In the genomic region with DNA sequence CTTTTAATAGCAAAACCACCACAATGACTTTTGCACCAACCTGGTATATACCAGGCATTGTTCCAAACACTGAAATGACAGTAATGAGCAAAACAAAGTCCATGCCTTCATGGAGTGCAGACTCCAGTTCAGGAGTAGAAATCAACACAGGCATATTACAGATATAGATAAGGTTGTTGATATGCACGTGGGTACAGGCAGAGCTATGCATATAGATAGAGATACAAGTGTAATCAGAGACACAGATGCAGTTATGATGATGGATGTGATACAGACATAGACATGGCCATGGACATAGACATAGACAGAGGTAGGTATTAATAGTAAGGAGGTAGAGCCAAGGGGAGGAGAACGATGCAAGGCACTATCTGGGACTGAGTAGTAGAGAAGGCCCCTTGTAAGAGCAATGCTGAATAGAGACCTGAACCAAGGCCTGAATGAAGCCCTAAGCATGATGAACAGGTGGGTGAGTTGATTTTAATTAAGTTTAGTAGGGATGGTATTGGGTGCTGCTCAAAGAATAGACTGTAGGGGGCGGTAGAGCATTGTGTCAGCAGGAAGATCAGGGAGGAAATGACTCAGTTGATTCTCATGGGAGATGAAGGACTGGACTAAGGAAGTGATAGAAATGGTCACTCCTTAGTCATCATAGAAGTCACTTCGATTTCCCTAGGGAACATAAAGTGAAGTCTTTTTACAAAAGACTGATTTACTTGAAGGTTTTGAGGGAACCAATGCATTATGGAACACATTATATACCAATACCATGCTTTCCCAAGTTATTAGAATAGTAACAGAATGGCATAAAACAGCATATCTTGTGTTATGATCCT, we compare ENCODE assay signal across 8 cellular contexts. TPM values are rescaled to one million over a fixed set of nuclear protein-coding genes. Genes with fewer than 3 reads are reported as not detected.
DNase-seq lines count a peak whose midpoint lies in the region; ATAC-seq lines count a peak whose summit lies in the region.

No MANE protein-coding gene starts in this region.

- DNase-seq in GF-D8 (lab: John Stamatoyannopoulos, UW), result peak; percentile 63
- DNase-seq in HS-5 (ENCODE audit: low read depth), result peak; percentile 67
- peak; percentile 79 for DNase-seq in SKM-1 (lab: John Stamatoyannopoulos, UW; ENCODE audit: unreplicated experiment)
- DNase-seq in amniotic stem cell (lab: John Stamatoyannopoulos, UW), result peak; percentile 39
- peak in 1 of 2 donors; percentile 36 for DNase-seq in left colon
- DNase-seq in stimulated activated CD8-positive, alpha-beta memory T cell treated with anti-CD3 and anti-CD28 coated beads, Interleukin-4, amount 100 ng/mL, for 1 hour (ENCODE audit: low read depth in 2 of 2, low spot score in 1 of 2), result peak; percentile 21 to 44
- no peak for DNase-seq in retina

- ATAC-seq in GM21423 (IDR thresholded peaks at IDR 0.05; ENCODE audit: unreplicated experiment) (peak; percentile 93), left colon (peak; percentile 78)

- intact Hi-C loops in left colon (cut with DNase I, micrococcal nuclease), result no loop called here

RNA-seq across cellular contexts. Expression of a gene that starts 39.4 kb away (rescaled TPM):
- total RNA-seq in left colon, result 10 to 100 TPM in 1 of 2 donors, 1 to 10 TPM in 1; 4.6 to 12.0 TPM

RNA-seq across cellular contexts. Expression of a gene that starts 51.3 kb away (rescaled TPM):
- total RNA-seq in left colon, result 10 to 100 TPM in 1 of 2 donors, 1 to 10 TPM in 1; 7.8 to 10.9 TPM
